In genomic region chr11:28123151-28123571, GRCh38 we compare ENCODE assay signal across 20 cellular contexts. TPM values are rescaled to one million over a fixed set of nuclear protein-coding genes. Genes with fewer than 3 reads are reported as not detected.
A peak's percentile ranks its signal among the peaks of the same experiment; 100 is the strongest.
DNase-seq lines count a peak whose midpoint lies in the region; ATAC-seq and TF ChIP-seq lines count a peak whose summit lies in the region.
"Had no signal": no experiment of that assay in that cellular context is flagged by ENCODE, and none has a peak within 500 bp of the region (broad histone marks: within the 10 kb centered on the region; RNA-seq: fewer than 3 reads in every experiment).

No MANE protein-coding gene starts in this region.

- H3K27me3 ChIP-seq in skeletal muscle satellite cell (ENCODE audit: control insufficient read depth, insufficient read depth, low read length) = no peaks in the 10 kb centered on the region
- H3K27me3 ChIP-seq: gastroesophageal sphincter had no signal

- H3K27ac Mint-ChIP-seq in activated CD8-positive, alpha-beta T cell treated with anti-CD3 and anti-CD28 coated beads, Interleukin-2, amount 10 ng/mL, durations not matched to agents 7 days and 5 days = peak overlapping the region; percentile 27
- H3K27ac Mint-ChIP-seq in activated CD8-positive, alpha-beta T cell treated with anti-CD3 and anti-CD28 coated beads for 36 hours = no peak overlapping the region
- H3K27ac Mint-ChIP-seq: activated CD4-positive, alpha-beta T cell treated with anti-CD3 and anti-CD28 coated beads, Interleukin-2, amount 10 ng/mL, durations not matched to agents 24 days and 14 days; activated naive CD8-positive, alpha-beta T cell treated with anti-CD3 and anti-CD28 coated beads for 36 hours; endodermal cell; naive thymus-derived CD8-positive, alpha-beta T cell had no signal

- H3K9ac ChIP-seq in skeletal muscle satellite cell (ENCODE audit: low read depth, low read length) = peak overlapping the region; percentile 40

- DNase-seq in activated CD8-positive, alpha-beta T cell treated with anti-CD3 and anti-CD28 coated beads, Interleukin-2, amount 10 ng/mL, durations not matched to agents 7 days and 5 days = no peak
- no peak for DNase-seq in activated CD8-positive, alpha-beta T cell treated with anti-CD3 and anti-CD28 coated beads for 36 hours
- peak; percentile 41 for DNase-seq in RPMI7951 (ENCODE audit: low read depth)
- DNase-seq in fibroblast of gingiva (ENCODE audit: low read depth) = peak; percentile 34
- DNase-seq in GOT3 (lab: John Stamatoyannopoulos, UW) = no peak
- no peak for DNase-seq in activated T-cell treated with anti-CD3 and anti-CD28 coated beads, Interleukin-2, amount 50 U/mL, for 4 hours
- no peak for DNase-seq in SHP77 (lab: John Stamatoyannopoulos, UW)
- DNase-seq: ACHN; activated CD4-positive, alpha-beta T cell treated with anti-CD3 and anti-CD28 coated beads, Interleukin-2, amount 10 ng/mL, durations not matched to agents 24 days and 14 days; activated naive CD8-positive, alpha-beta T cell treated with anti-CD3 and anti-CD28 coated beads for 36 hours; activated T-cell treated with anti-CD3 and anti-CD28 coated beads for 4 hours; central memory CD4-positive, alpha-beta T cell; endodermal cell; Karpas-422; lower lobe of right lung; naive thymus-derived CD8-positive, alpha-beta T cell; NCI-H187; stimulated activated naive CD8-positive, alpha-beta T cell treated with anti-CD3 and anti-CD28 coated beads, Interleukin-15, Interleukin-2, amounts not matched to agents 100 U/mL and 50 U/mL, for 24 hours had no signal

- no peaks in the 10 kb centered on the region for H3K9me3 ChIP-seq in skeletal muscle satellite cell (replicated peaks; ENCODE audit: low read length)
- H3K9me3 ChIP-seq: gastroesophageal sphincter, lower lobe of right lung had no signal

- peaks cover 4% of the 10 kb centered on the region for H3K36me3 ChIP-seq in skeletal muscle satellite cell (ENCODE audit: insufficient read depth, low read length)

- no peaks in the 10 kb centered on the region for H3K4me1 Mint-ChIP-seq in activated CD8-positive, alpha-beta T cell treated with anti-CD3 and anti-CD28 coated beads, Interleukin-2, amount 10 ng/mL, durations not matched to agents 7 days and 5 days (ENCODE audit: low read depth)
- H3K4me1 Mint-ChIP-seq in activated CD8-positive, alpha-beta T cell treated with anti-CD3 and anti-CD28 coated beads for 36 hours (ENCODE audit: low read depth) = peaks cover 13% of the 10 kb centered on the region
- peaks cover 2% of the 10 kb centered on the region for H3K4me1 Mint-ChIP-seq in activated T-cell treated with anti-CD3 and anti-CD28 coated beads, Interleukin-2, amount 50 U/mL, for 4 hours (ENCODE audit: low read depth)
- H3K4me1 Mint-ChIP-seq: endodermal cell had no signal

- H3K4me3 ChIP-seq in skeletal muscle satellite cell (ENCODE audit: low read length) = peak overlapping the region; percentile 14
- H3K4me3 ChIP-seq: gastroesophageal sphincter, lower lobe of right lung had no signal

- POLR2A ChIA-PET in activated CD8-positive, alpha-beta T cell treated with anti-CD3 and anti-CD28 coated beads, Interleukin-2, amount 10 ng/mL, durations not matched to agents 7 days and 5 days (lab: Charles Lee) = no interaction called here
- POLR2A ChIA-PET in activated CD8-positive, alpha-beta T cell treated with anti-CD3 and anti-CD28 coated beads for 36 hours (lab: Charles Lee) = no interaction called here

- peak overlapping the region; percentile 69 for H3K4me2 ChIP-seq in skeletal muscle satellite cell (ENCODE audit: low read length)

- H3K27me3 Mint-ChIP-seq in activated CD8-positive, alpha-beta T cell treated with anti-CD3 and anti-CD28 coated beads, Interleukin-2, amount 10 ng/mL, durations not matched to agents 7 days and 5 days (ENCODE audit: low read depth) = no peaks in the 10 kb centered on the region
- no peaks in the 10 kb centered on the region for H3K27me3 Mint-ChIP-seq in activated CD8-positive, alpha-beta T cell treated with anti-CD3 and anti-CD28 coated beads for 36 hours
- no peaks in the 10 kb centered on the region for H3K27me3 Mint-ChIP-seq in activated T-cell treated with anti-CD3 and anti-CD28 coated beads, Interleukin-2, amount 50 U/mL, for 4 hours (ENCODE audit: low read depth)
- H3K27me3 Mint-ChIP-seq: activated CD4-positive, alpha-beta T cell treated with anti-CD3 and anti-CD28 coated beads, Interleukin-2, amount 10 ng/mL, durations not matched to agents 24 days and 14 days; activated naive CD8-positive, alpha-beta T cell treated with anti-CD3 and anti-CD28 coated beads for 36 hours; naive thymus-derived CD8-positive, alpha-beta T cell had no signal

- no peaks in the 10 kb centered on the region for H3K9me3 Mint-ChIP-seq in activated CD8-positive, alpha-beta T cell treated with anti-CD3 and anti-CD28 coated beads, Interleukin-2, amount 10 ng/mL, durations not matched to agents 7 days and 5 days (ENCODE audit: insufficient read depth)
- no peaks in the 10 kb centered on the region for H3K9me3 Mint-ChIP-seq in activated CD8-positive, alpha-beta T cell treated with anti-CD3 and anti-CD28 coated beads for 36 hours
- H3K9me3 Mint-ChIP-seq in activated T-cell treated with anti-CD3 and anti-CD28 coated beads, Interleukin-2, amount 50 U/mL, for 4 hours = no peaks in the 10 kb centered on the region
- H3K9me3 Mint-ChIP-seq: activated CD4-positive, alpha-beta T cell treated with anti-CD3 and anti-CD28 coated beads, Interleukin-2, amount 10 ng/mL, durations not matched to agents 24 days and 14 days; activated naive CD8-positive, alpha-beta T cell treated with anti-CD3 and anti-CD28 coated beads for 36 hours; endodermal cell; naive thymus-derived CD8-positive, alpha-beta T cell had no signal

- CTCF ChIA-PET in activated CD8-positive, alpha-beta T cell treated with anti-CD3 and anti-CD28 coated beads, Interleukin-2, amount 10 ng/mL, durations not matched to agents 7 days and 5 days (lab: Charles Lee) = no interaction called here
- CTCF ChIA-PET in activated CD8-positive, alpha-beta T cell treated with anti-CD3 and anti-CD28 coated beads for 36 hours (lab: Charles Lee) = interaction anchor here (1.0 kb wide), 1 partner anchor 11 kb away, joined by 3 read pairs; no protein-coding TSS in a partner anchor

- H3K4me1 ChIP-seq in skeletal muscle satellite cell (ENCODE audit: control insufficient read depth, insufficient read depth, low read length) = peaks cover 17% of the 10 kb centered on the region
- H3K4me1 ChIP-seq: lower lobe of right lung had no signal

- H3K4me3 Mint-ChIP-seq in activated CD8-positive, alpha-beta T cell treated with anti-CD3 and anti-CD28 coated beads, Interleukin-2, amount 10 ng/mL, durations not matched to agents 7 days and 5 days = no peak overlapping the region
- no peak overlapping the region for H3K4me3 Mint-ChIP-seq in activated CD8-positive, alpha-beta T cell treated with anti-CD3 and anti-CD28 coated beads for 36 hours
- H3K4me3 Mint-ChIP-seq in activated T-cell treated with anti-CD3 and anti-CD28 coated beads, Interleukin-2, amount 50 U/mL, for 4 hours = no peak overlapping the region
- H3K4me3 Mint-ChIP-seq: activated CD4-positive, alpha-beta T cell treated with anti-CD3 and anti-CD28 coated beads, Interleukin-2, amount 10 ng/mL, durations not matched to agents 24 days and 14 days; activated naive CD8-positive, alpha-beta T cell treated with anti-CD3 and anti-CD28 coated beads for 36 hours; endodermal cell; naive thymus-derived CD8-positive, alpha-beta T cell had no signal

- H3K36me3 Mint-ChIP-seq in activated CD8-positive, alpha-beta T cell treated with anti-CD3 and anti-CD28 coated beads, Interleukin-2, amount 10 ng/mL, durations not matched to agents 7 days and 5 days (ENCODE audit: low read depth) = peaks cover 15% of the 10 kb centered on the region
- peaks cover 11% of the 10 kb centered on the region for H3K36me3 Mint-ChIP-seq in activated CD8-positive, alpha-beta T cell treated with anti-CD3 and anti-CD28 coated beads for 36 hours (ENCODE audit: low read depth)
- H3K36me3 Mint-ChIP-seq in activated T-cell treated with anti-CD3 and anti-CD28 coated beads, Interleukin-2, amount 50 U/mL, for 4 hours (ENCODE audit: insufficient read depth) = peaks cover 17% of the 10 kb centered on the region

- TF ChIP-seq CTCF in activated CD8-positive, alpha-beta T cell treated with anti-CD3 and anti-CD28 coated beads for 36 hours (IDR thresholded peaks at IDR 0.05) = no peak

- intact Hi-C loops in activated CD8-positive, alpha-beta T cell treated with anti-CD3 and anti-CD28 coated beads for 36 hours (cut with micrococcal nuclease) = no loop called here

- ATAC-seq in activated CD8-positive, alpha-beta T cell treated with anti-CD3 and anti-CD28 coated beads, Interleukin-2, amount 10 ng/mL, durations not matched to agents 7 days and 5 days = no peak
- no peak for ATAC-seq in activated CD8-positive, alpha-beta T cell treated with anti-CD3 and anti-CD28 coated beads for 36 hours
- ATAC-seq in activated T-cell treated with anti-CD3 and anti-CD28 coated beads, Interleukin-2, amount 50 U/mL, for 4 hours = no peak
- ATAC-seq: gastroesophageal sphincter; lower lobe of right lung; naive thymus-derived CD8-positive, alpha-beta T cell; stimulated activated naive CD8-positive, alpha-beta T cell treated with anti-CD3 and anti-CD28 coated beads, Interleukin-15, Interleukin-2, amounts not matched to agents 100 U/mL and 50 U/mL, for 24 hours had no signal

RNA-seq across cellular contexts. Expression of gene METTL15, which starts 15.0 kb away (rescaled TPM):
- 10 to 100 TPM; 16.5 to 16.6 TPM for total RNA-seq in activated CD8-positive, alpha-beta T cell treated with anti-CD3 and anti-CD28 coated beads, Interleukin-2, amount 10 ng/mL, durations not matched to agents 7 days and 5 days
- total RNA-seq in activated CD8-positive, alpha-beta T cell treated with anti-CD3 and anti-CD28 coated beads for 36 hours = 10 to 100 TPM; 19.4 to 20.4 TPM
- 14.0 and 14.2 TPM in 2 replicates for total RNA-seq in RPMI7951 (2014; rRNA removed; shearing (Covaris generic))
- 11.7 and 15.1 TPM in 2 replicates for total RNA-seq in skeletal muscle satellite cell (2012; rRNA removed)
- 10 to 100 TPM in 2 of 3 donors, 1 to 10 TPM in 1; 8.1 to 10.9 (median 10.2) TPM for total RNA-seq in activated T-cell treated with anti-CD3 and anti-CD28 coated beads, Interleukin-2, amount 50 U/mL, for 4 hours

RNA-seq across cellular contexts. Expression of gene KIF18A, which starts 15.2 kb away (rescaled TPM):
- total RNA-seq in activated CD8-positive, alpha-beta T cell treated with anti-CD3 and anti-CD28 coated beads, Interleukin-2, amount 10 ng/mL, durations not matched to agents 7 days and 5 days = 10 to 100 TPM; 31.8 to 35.4 TPM
- 10 to 100 TPM; 22.3 to 23.2 TPM for total RNA-seq in activated CD8-positive, alpha-beta T cell treated with anti-CD3 and anti-CD28 coated beads for 36 hours
- total RNA-seq in RPMI7951 (2014; rRNA removed; shearing (Covaris generic)) = 46.8 and 57.3 TPM in 2 replicates
- total RNA-seq in skeletal muscle satellite cell (2012; rRNA removed) = 10.6 and 12.2 TPM in 2 replicates
- 1 to 10 TPM; 2.8 to 4.0 (median 2.9) TPM for total RNA-seq in activated T-cell treated with anti-CD3 and anti-CD28 coated beads, Interleukin-2, amount 50 U/mL, for 4 hours

Comparison
In these comparisons a context has a peak if more than half of its experiments do, and no peak if none do; other contexts are left out.
1. DNase-seq: peak in RPMI7951 (single experiment) and fibroblast of gingiva (single experiment); none in activated CD8-positive, alpha-beta T cell treated with anti-CD3 and anti-CD28 coated beads, Interleukin-2, amount 10 ng/mL, durations not matched to agents 7 days and 5 days (single experiment), activated CD8-positive, alpha-beta T cell treated with anti-CD3 and anti-CD28 coated beads for 36 hours (single experiment), GOT3 (single experiment), activated T-cell treated with anti-CD3 and anti-CD28 coated beads, Interleukin-2, amount 50 U/mL, for 4 hours (single experiment) and SHP77 (0 of 2).